16 cellular contexts compared by ENCODE assay signal in genomic region chr1:54180666-54181360, GRCh38. TPM values are rescaled to one million over a fixed set of nuclear protein-coding genes. Genes with fewer than 3 reads are reported as not detected.
"Had no signal": no experiment of that assay in that cellular context is flagged by ENCODE, and none has a peak within 500 bp of the region (broad histone marks: within the 10 kb centered on the region; RNA-seq: fewer than 3 reads in every experiment).

No MANE protein-coding gene starts in this region.

- H3K36me3 ChIP-seq: cardiac muscle cell, right atrium auricular region, transverse colon had no signal

- H3K4me1 Mint-ChIP-seq: activated CD4-positive, alpha-beta T cell treated with anti-CD3 and anti-CD28 coated beads, Interleukin-2, amount 10 ng/mL, durations not matched to agents 7 days and 5 days; naive thymus-derived CD8-positive, alpha-beta T cell; stimulated activated naive B cell treated with anti-CD40 and anti-IgM and Interleukin-4, amounts not matched to agents 10 μg/mL and 1 μg/mL and 100 μg/mL, for 72 hours had no signal

- H3K4me1 ChIP-seq: esophagus muscularis mucosa, right atrium auricular region, transverse colon had no signal

- H3K4me3 ChIP-seq: cardiac muscle cell, esophagus muscularis mucosa, right atrium auricular region, transverse colon had no signal

- H3K9me3 ChIP-seq: esophagus muscularis mucosa, right atrium auricular region, transverse colon had no signal

- H3K27me3 ChIP-seq: cardiac muscle cell, esophagus muscularis mucosa, right atrium auricular region, transverse colon had no signal

- H3K27ac Mint-ChIP-seq: activated CD4-positive, alpha-beta T cell treated with anti-CD3 and anti-CD28 coated beads, Interleukin-2, amount 10 ng/mL, durations not matched to agents 7 days and 5 days; naive thymus-derived CD8-positive, alpha-beta T cell; stimulated activated naive B cell treated with anti-CD40 and anti-IgM and Interleukin-4, amounts not matched to agents 10 μg/mL and 1 μg/mL and 100 μg/mL, for 72 hours; T-helper 17 cell had no signal

- H3K27ac ChIP-seq: cardiac muscle cell, esophagus muscularis mucosa, right atrium auricular region, transverse colon had no signal

- H3K27me3 Mint-ChIP-seq: activated CD4-positive, alpha-beta T cell treated with anti-CD3 and anti-CD28 coated beads, Interleukin-2, amount 10 ng/mL, durations not matched to agents 7 days and 5 days; naive thymus-derived CD8-positive, alpha-beta T cell; stimulated activated naive B cell treated with anti-CD40 and anti-IgM and Interleukin-4, amounts not matched to agents 10 μg/mL and 1 μg/mL and 100 μg/mL, for 72 hours; T-helper 17 cell had no signal

- H3K4me3 Mint-ChIP-seq: activated CD4-positive, alpha-beta T cell treated with anti-CD3 and anti-CD28 coated beads, Interleukin-2, amount 10 ng/mL, durations not matched to agents 7 days and 5 days; naive thymus-derived CD8-positive, alpha-beta T cell; stimulated activated naive B cell treated with anti-CD40 and anti-IgM and Interleukin-4, amounts not matched to agents 10 μg/mL and 1 μg/mL and 100 μg/mL, for 72 hours; T-helper 17 cell had no signal

- H3K9me3 Mint-ChIP-seq: activated CD4-positive, alpha-beta T cell treated with anti-CD3 and anti-CD28 coated beads, Interleukin-2, amount 10 ng/mL, durations not matched to agents 7 days and 5 days; naive thymus-derived CD8-positive, alpha-beta T cell had no signal

- DNase-seq: naive thymus-derived CD8-positive, alpha-beta T cell; occipital lobe; stimulated activated naive B cell treated with anti-CD40 and anti-IgM and Interleukin-4, amounts not matched to agents 10 μg/mL and 1 μg/mL and 100 μg/mL, for 72 hours; substantia nigra; T-helper 17 cell had no signal

RNA-seq across cellular contexts. Expression of gene CDCP2, which starts 28.0 kb away (rescaled TPM):
- total RNA-seq: activated CD4-positive, alpha-beta T cell treated with anti-CD3 and anti-CD28 coated beads, Interleukin-2, amount 10 ng/mL, durations not matched to agents 7 days and 5 days; activated CD8-positive, alpha-beta memory T cell treated with anti-CD3 and anti-CD28 coated beads for 36 hours; glomerular endothelial cell; kidney epithelial cell; mucosa of gallbladder; occipital lobe; right atrium auricular region; skeletal muscle tissue; T-helper 17 cell had no signal
- polyA plus RNA-seq: cardiac muscle cell; liver; naive thymus-derived CD8-positive, alpha-beta T cell had no signal
